In the genomic region with DNA sequence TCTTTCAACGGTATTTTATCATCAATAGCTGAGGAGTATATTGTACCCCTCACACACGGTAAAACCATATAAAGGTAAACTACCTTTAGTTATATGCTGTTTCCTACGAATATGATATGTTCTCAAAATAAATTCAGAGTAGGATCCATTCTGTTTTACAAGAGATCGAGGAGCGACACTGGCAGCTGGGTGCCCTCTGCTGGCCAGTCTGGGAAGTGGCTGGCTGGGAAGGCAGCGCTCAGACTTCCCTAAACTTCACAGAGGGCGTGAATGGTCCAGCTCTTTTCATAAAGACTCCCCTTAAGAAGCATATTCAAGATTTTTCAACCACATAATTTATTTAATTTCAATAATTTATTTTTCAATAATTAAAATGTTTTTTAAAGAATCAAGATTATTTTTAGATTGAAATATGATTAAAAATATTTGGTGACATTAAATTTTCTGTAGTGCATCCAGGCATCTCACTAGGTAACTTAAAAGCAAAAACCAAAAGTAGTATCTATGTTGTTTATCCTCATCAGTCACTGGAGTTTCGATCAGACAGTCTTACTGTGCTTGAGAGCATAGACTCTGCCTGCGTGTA, we compare ENCODE assay signal across 8 cellular contexts.
DNase-seq lines count a peak whose midpoint lies in the region; ATAC-seq and FAIRE-seq lines count a peak whose summit lies in the region.

No MANE protein-coding gene starts in this region.

- no peak overlapping the region for H3K27ac Mint-ChIP-seq in activated CD4-positive, alpha-beta memory T cell treated with anti-CD3 and anti-CD28 coated beads for 36 hours

- CTCF ChIA-PET in activated CD4-positive, alpha-beta memory T cell treated with anti-CD3 and anti-CD28 coated beads for 36 hours (lab: Charles Lee): interaction anchor here (0.7 to 2.0 kb wide), 12 partner anchors 9 to 410 kb away, joined by 3 to 16 read pairs (median 5); no protein-coding TSS in a partner anchor

- no peak overlapping the region for H3K4me3 Mint-ChIP-seq in activated CD4-positive, alpha-beta memory T cell treated with anti-CD3 and anti-CD28 coated beads for 36 hours

- DNase-seq in AG08395 (ENCODE audit: low spot score) (peak; percentile 77), GM18507 (ENCODE audit: extremely low spot score, insufficient read length, low read depth) (peak; percentile 46), NCI-H226 (peak; percentile 35), middle frontal gyrus (ENCODE audit: extremely low spot score, low spot score) (peak; percentile 18)
- DNase-seq in activated CD4-positive, alpha-beta memory T cell treated with anti-CD3 and anti-CD28 coated beads for 36 hours: peak; percentile 69
- peak; percentile 12 to 32 for DNase-seq in stimulated activated CD8-positive, alpha-beta memory T cell treated with anti-CD3 and anti-CD28 coated beads, Interleukin-7, amount 100 ng/mL, for 1 hour (ENCODE audit: low read depth in 2 of 2)

- no peaks in the 10 kb centered on the region for H3K9me3 Mint-ChIP-seq in activated CD4-positive, alpha-beta memory T cell treated with anti-CD3 and anti-CD28 coated beads for 36 hours

- intact Hi-C loops in activated CD4-positive, alpha-beta memory T cell treated with anti-CD3 and anti-CD28 coated beads for 36 hours (cut with micrococcal nuclease): loop anchor here (1.0 kb wide), 2 partner anchors 121 to 410 kb away; no protein-coding TSS in a partner anchor

- POLR2A ChIA-PET in activated CD4-positive, alpha-beta memory T cell treated with anti-CD3 and anti-CD28 coated beads for 36 hours (lab: Charles Lee): no interaction called here

- no peaks in the 10 kb centered on the region for H3K36me3 Mint-ChIP-seq in activated CD4-positive, alpha-beta memory T cell treated with anti-CD3 and anti-CD28 coated beads for 36 hours

- peaks cover 54% of the 10 kb centered on the region for H3K27me3 Mint-ChIP-seq in activated CD4-positive, alpha-beta memory T cell treated with anti-CD3 and anti-CD28 coated beads for 36 hours

- peak; percentile 93 for ATAC-seq in HG02938 (IDR thresholded peaks at IDR 0.05; ENCODE audit: unreplicated experiment)

- FAIRE-seq in GM18507 (lab: Jason Lieb, UNC) (peak; percentile 83), endometrium (lab: Jason Lieb, UNC) (peak; percentile 96)

- H3K4me1 Mint-ChIP-seq in activated CD4-positive, alpha-beta memory T cell treated with anti-CD3 and anti-CD28 coated beads for 36 hours (ENCODE audit: low read depth): peaks cover 5% of the 10 kb centered on the region

Comparison
In these comparisons a context has a peak if more than half of its experiments do, and no peak if none do; other contexts are left out.
1. Peak in every context shown above with its lines: DNase-seq and ATAC-seq.
2. DNase-seq: peak in every context shown above with its lines; median percentile 77 in AG08395; 69 in activated CD4-positive, alpha-beta memory T cell treated with anti-CD3 and anti-CD28 coated beads for 36 hours; 46 in GM18507; 35 in NCI-H226; 22 in stimulated activated CD8-positive, alpha-beta memory T cell treated with anti-CD3 and anti-CD28 coated beads, Interleukin-7, amount 100 ng/mL, for 1 hour; 18 in middle frontal gyrus.